ENCODE assay signal across 7 cellular contexts in genomic region chr1:145993618-145994390, GRCh38. TPM values are rescaled to one million over a fixed set of nuclear protein-coding genes. Genes with fewer than 3 reads are reported as not detected.
DNase-seq lines count a peak whose midpoint lies in the region; ATAC-seq and TF ChIP-seq lines count a peak whose summit lies in the region.

No MANE protein-coding gene starts in this region.

- H3K27me3 Mint-ChIP-seq in activated T-cell treated with anti-CD3 and anti-CD28 coated beads, Interleukin-2, amount 50 U/mL, for 72 hours (ENCODE audit: low read depth) = no peaks in the 10 kb centered on the region
- H3K27me3 Mint-ChIP-seq in stimulated activated naive CD8-positive, alpha-beta T cell treated with anti-CD3 and anti-CD28 coated beads, Interleukin-15, amount 100 ng/mL, for 72 hours = no peaks in the 10 kb centered on the region

- H3K27me3 ChIP-seq in HL-60 (ENCODE audit: insufficient read depth, poor library complexity, severe bottlenecking) = no peaks in the 10 kb centered on the region

- H3K27ac ChIP-seq in HL-60 (replicated peaks) = peak overlapping the region; percentile 25; the same call in 1 of the 2 replicates

- peaks cover 28 to 37% of the 10 kb centered on the region in 2 donors for H3K36me3 Mint-ChIP-seq in activated T-cell treated with anti-CD3 and anti-CD28 coated beads, Interleukin-2, amount 50 U/mL, for 72 hours (ENCODE audit: insufficient read depth in 2 of 2)

- H3K9me3 Mint-ChIP-seq in activated T-cell treated with anti-CD3 and anti-CD28 coated beads, Interleukin-2, amount 50 U/mL, for 72 hours = no peaks in the 10 kb centered on the region
- H3K9me3 Mint-ChIP-seq in stimulated activated naive CD8-positive, alpha-beta T cell treated with anti-CD3 and anti-CD28 coated beads, Interleukin-15, amount 100 ng/mL, for 72 hours = no peaks in the 10 kb centered on the region

- TF ChIP-seq CTCF in HL-60 (IDR thresholded peaks at IDR 0.05; ENCODE audit: insufficient read depth, low read length) = no peak

- peak overlapping the region; percentile 99 for H3K27ac Mint-ChIP-seq in activated T-cell treated with anti-CD3 and anti-CD28 coated beads, Interleukin-2, amount 50 U/mL, for 72 hours
- peak overlapping the region; percentile 81 to 99 for H3K27ac Mint-ChIP-seq in stimulated activated naive CD8-positive, alpha-beta T cell treated with anti-CD3 and anti-CD28 coated beads, Interleukin-15, amount 100 ng/mL, for 72 hours

- H3K4me3 ChIP-seq in HL-60 (replicated peaks; ENCODE audit: insufficient read depth, low read length) = peak overlapping the region; percentile 71
- H3K4me3 ChIP-seq in iPS-18c (ENCODE audit: insufficient read depth, low read depth, low read length) = peak overlapping the region; percentile 56; the same call in 1 of the 2 replicates

- DNase-seq in HL-60 (ENCODE audit: low read depth in 1 of 2, low spot score in 1 of 2) (no peak), A172 (ENCODE audit: low spot score) (no peak)
- DNase-seq in activated T-cell treated with anti-CD3 and anti-CD28 coated beads, Interleukin-2, amount 50 U/mL, for 72 hours = no peak
- DNase-seq in stimulated activated naive CD8-positive, alpha-beta T cell treated with anti-CD3 and anti-CD28 coated beads, Interleukin-15, amount 100 ng/mL, for 72 hours = no peak

- peaks cover 75% of the 10 kb centered on the region for H3K4me1 Mint-ChIP-seq in activated T-cell treated with anti-CD3 and anti-CD28 coated beads, Interleukin-2, amount 50 U/mL, for 72 hours (ENCODE audit: low read depth)
- peaks cover 63% of the 10 kb centered on the region for H3K4me1 Mint-ChIP-seq in stimulated activated naive CD8-positive, alpha-beta T cell treated with anti-CD3 and anti-CD28 coated beads, Interleukin-15, amount 100 ng/mL, for 72 hours

- H3K9me3 ChIP-seq in iPS-18c (ENCODE audit: control insufficient read depth, insufficient read depth, low read length) = no peaks in the 10 kb centered on the region

- H3K4me3 Mint-ChIP-seq in activated T-cell treated with anti-CD3 and anti-CD28 coated beads, Interleukin-2, amount 50 U/mL, for 72 hours = peak overlapping the region; percentile 100
- peak overlapping the region; percentile 85 to 89 for H3K4me3 Mint-ChIP-seq in stimulated activated naive CD8-positive, alpha-beta T cell treated with anti-CD3 and anti-CD28 coated beads, Interleukin-15, amount 100 ng/mL, for 72 hours

- ATAC-seq in activated T-cell treated with anti-CD3 and anti-CD28 coated beads, Interleukin-2, amount 50 U/mL, for 72 hours (replicated peaks in 1 of 2) = no peak
- no peak for ATAC-seq in stimulated activated naive CD8-positive, alpha-beta T cell treated with anti-CD3 and anti-CD28 coated beads, Interleukin-15, amount 100 ng/mL, for 72 hours
- ATAC-seq in HG03565 (IDR thresholded peaks at IDR 0.05; ENCODE audit: unreplicated experiment) = no peak
- no peak for ATAC-seq in HG02870 (IDR thresholded peaks at IDR 0.05; ENCODE audit: unreplicated experiment)

RNA-seq across cellular contexts. Expression of gene TXNIP, which starts 2.6 kb away (rescaled TPM):
- 100 to 1,000 TPM; 141 to 212 TPM for total RNA-seq in activated T-cell treated with anti-CD3 and anti-CD28 coated beads, Interleukin-2, amount 50 U/mL, for 72 hours
- total RNA-seq in A172 (2014; rRNA removed; shearing (Covaris generic)) = 14.1 and 14.4 TPM in 2 replicates

RNA-seq across cellular contexts. Expression of gene HJV, which starts 27.7 kb away (rescaled TPM):
- not detected for total RNA-seq in activated T-cell treated with anti-CD3 and anti-CD28 coated beads, Interleukin-2, amount 50 U/mL, for 72 hours
- not detected in 2 replicates for total RNA-seq in A172 (2014; rRNA removed; shearing (Covaris generic))

RNA-seq across cellular contexts. Expression of gene POLR3GL, which starts 29.3 kb away (rescaled TPM):
- 10 to 100 TPM; 32.5 to 36.1 TPM for total RNA-seq in activated T-cell treated with anti-CD3 and anti-CD28 coated beads, Interleukin-2, amount 50 U/mL, for 72 hours
- total RNA-seq in A172 (2014; rRNA removed; shearing (Covaris generic)) = 21.0 and 24.0 TPM in 2 replicates

RNA-seq across cellular contexts. Expression of gene ANKRD34A, which starts 29.4 kb away (rescaled TPM):
- total RNA-seq in activated T-cell treated with anti-CD3 and anti-CD28 coated beads, Interleukin-2, amount 50 U/mL, for 72 hours = 1 to 10 TPM; 2.6 to 3.6 TPM
- 2.4 and 2.5 TPM in 2 replicates for total RNA-seq in A172 (2014; rRNA removed; shearing (Covaris generic))

RNA-seq across cellular contexts. Expression of gene LIX1L, which starts 36.0 kb away (rescaled TPM):
- 10 to 100 TPM; 36.9 to 39.5 TPM for total RNA-seq in activated T-cell treated with anti-CD3 and anti-CD28 coated beads, Interleukin-2, amount 50 U/mL, for 72 hours
- 33.9 and 34.6 TPM in 2 replicates for total RNA-seq in A172 (2014; rRNA removed; shearing (Covaris generic))
